ENCODE assay signal across 1 cellular context in the genomic region with DNA sequence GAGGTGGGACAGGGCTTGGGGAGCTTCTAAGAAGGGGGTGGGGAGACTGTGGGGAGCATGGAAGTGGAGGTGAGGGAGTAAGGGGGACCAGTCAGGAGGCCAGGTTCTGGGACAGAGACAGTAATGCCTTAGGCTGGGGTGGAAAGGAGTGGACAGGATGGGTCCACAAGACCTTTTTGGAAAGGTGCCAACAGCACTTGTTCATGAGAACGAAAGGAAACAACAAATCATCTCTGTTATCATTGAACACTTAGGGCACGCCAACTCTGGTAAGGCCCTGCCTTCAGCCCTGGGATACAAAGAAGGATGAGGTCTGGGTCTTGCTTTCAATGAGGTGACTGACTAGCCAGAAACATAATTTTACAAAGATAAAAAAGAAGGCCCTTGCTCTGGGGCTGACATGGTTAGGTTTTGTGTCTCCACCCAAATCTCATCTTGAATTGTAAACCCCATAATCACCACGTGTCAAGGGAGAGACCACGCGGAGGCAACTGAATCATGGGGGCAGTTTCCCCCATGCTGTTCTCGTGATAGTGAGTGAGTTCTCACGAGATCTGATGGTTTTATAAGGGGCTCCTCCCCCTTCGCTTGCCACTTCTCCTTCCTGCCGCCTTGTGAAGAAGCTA.
A peak's percentile ranks its signal among the peaks of the same experiment; 100 is the strongest.
TF ChIP-seq lines count a peak whose summit lies in the region.

No MANE protein-coding gene starts in this region.

TF ChIP-seq in K562, 482 proteins besides CTCF, POLR2A, EP300 and RAD21 (continued from another document):
- TF ChIP-seq, protein P1, sequence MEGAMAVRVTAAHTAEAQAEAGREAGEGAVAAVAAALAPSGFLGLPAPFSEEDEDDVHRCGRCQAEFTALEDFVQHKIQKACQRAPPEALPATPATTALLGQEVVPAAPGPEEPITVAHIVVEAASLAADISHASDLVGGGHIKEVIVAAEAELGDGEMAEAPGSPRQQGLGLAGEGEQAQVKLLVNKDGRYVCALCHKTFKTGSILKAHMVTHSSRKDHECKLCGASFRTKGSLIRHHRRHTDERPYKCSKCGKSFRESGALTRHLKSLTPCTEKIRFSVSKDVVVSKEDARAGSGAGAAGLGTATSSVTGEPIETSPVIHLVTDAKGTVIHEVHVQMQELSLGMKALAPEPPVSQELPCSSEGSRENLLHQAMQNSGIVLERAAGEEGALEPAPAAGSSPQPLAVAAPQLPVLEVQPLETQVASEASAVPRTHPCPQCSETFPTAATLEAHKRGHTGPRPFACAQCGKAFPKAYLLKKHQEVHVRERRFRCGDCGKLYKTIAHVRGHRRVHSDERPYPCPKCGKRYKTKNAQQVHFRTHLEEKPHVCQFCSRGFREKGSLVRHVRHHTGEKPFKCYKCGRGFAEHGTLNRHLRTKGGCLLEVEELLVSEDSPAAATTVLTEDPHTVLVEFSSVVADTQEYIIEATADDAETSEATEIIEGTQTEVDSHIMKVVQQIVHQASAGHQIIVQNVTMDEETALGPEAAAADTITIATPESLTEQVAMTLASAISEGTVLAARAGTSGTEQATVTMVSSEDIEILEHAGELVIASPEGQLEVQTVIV (CRISPR knock-in tag; IDR thresholded peaks at IDR 0.05; ENCODE audit: borderline replicate concordance): no peak
- TF ChIP-seq ZNF212 (CRISPR knock-in tag; IDR thresholded peaks at IDR 0.05) (no peak), MEIS2 (IDR thresholded peaks at IDR 0.05; ENCODE audit: partially characterized antibody) (peak; percentile 81), ZNF239 (CRISPR knock-in tag; IDR thresholded peaks at IDR 0.05) (no peak)
- TF ChIP-seq, protein P2, sequence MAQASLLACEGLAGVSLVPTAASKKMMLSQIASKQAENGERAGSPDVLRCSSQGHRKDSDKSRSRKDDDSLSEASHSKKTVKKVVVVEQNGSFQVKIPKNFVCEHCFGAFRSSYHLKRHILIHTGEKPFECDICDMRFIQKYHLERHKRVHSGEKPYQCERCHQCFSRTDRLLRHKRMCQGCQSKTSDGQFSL (CRISPR knock-in tag; IDR thresholded peaks at IDR 0.05): no peak
- TF ChIP-seq, protein P2 (tag; IDR thresholded peaks at IDR 0.05): no peak
- TF ChIP-seq, protein P3, sequence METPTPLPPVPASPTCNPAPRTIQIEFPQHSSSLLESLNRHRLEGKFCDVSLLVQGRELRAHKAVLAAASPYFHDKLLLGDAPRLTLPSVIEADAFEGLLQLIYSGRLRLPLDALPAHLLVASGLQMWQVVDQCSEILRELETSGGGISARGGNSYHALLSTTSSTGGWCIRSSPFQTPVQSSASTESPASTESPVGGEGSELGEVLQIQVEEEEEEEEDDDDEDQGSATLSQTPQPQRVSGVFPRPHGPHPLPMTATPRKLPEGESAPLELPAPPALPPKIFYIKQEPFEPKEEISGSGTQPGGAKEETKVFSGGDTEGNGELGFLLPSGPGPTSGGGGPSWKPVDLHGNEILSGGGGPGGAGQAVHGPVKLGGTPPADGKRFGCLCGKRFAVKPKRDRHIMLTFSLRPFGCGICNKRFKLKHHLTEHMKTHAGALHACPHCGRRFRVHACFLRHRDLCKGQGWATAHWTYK (CRISPR knock-in tag; IDR thresholded peaks at IDR 0.05): no peak
